ENCODE assay signal across 22 cellular contexts in the genomic region with DNA sequence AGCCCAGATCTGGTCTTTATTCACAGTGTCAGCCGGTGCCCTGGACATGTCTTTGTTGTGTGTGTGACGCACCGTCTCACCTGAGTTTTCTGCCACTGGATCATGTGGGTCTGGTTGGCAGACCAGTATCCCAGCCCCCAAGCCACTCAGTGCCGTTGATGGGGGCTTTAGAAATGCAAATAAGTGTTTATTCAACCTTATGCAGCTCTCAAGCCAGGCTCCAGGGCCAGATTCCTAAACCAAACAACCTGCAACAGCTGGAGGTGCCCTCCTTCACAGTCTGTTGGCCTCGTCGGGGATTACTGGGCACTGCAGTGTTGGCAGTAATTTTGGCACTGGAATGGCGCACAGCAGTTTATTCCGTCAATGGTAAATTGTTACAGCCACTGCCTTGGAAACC. TPM values are rescaled to one million over a fixed set of nuclear protein-coding genes. Genes with fewer than 3 reads are reported as not detected.
DNase-seq lines count a peak whose midpoint lies in the region; ATAC-seq and TF ChIP-seq lines count a peak whose summit lies in the region.
"Had no signal": no experiment of that assay in that cellular context is flagged by ENCODE, and none has a peak within 500 bp of the region (broad histone marks: within the 10 kb centered on the region; RNA-seq: fewer than 3 reads in every experiment).

No MANE protein-coding gene starts in this region.

- H3K4me2 ChIP-seq in H9 (ENCODE audit: insufficient read depth, insufficient read length, low read length): peak overlapping the region; percentile 28

- H3K27ac Mint-ChIP-seq in H9: peak overlapping the region; percentile 96 to 98 (median 98)
- H3K27ac Mint-ChIP-seq in effector memory CD8-positive, alpha-beta T cell: no peak overlapping the region
- H3K27ac Mint-ChIP-seq: activated CD4-positive, alpha-beta T cell treated with anti-CD3 and anti-CD28 coated beads, Interleukin-2, amount 10 ng/mL, durations not matched to agents 7 days and 5 days; CD4-positive, alpha-beta T cell; stimulated activated naive B cell treated with anti-CD40 and anti-IgM and Interleukin-4, amounts not matched to agents 10 μg/mL and 1 μg/mL and 100 μg/mL, for 72 hours; T-cell had no signal

- no peak overlapping the region for H3T11ph ChIP-seq in H9 (ENCODE audit: low read length)

- H3K9me3 Mint-ChIP-seq in H9: no peaks in the 10 kb centered on the region
- no peaks in the 10 kb centered on the region for H3K9me3 Mint-ChIP-seq in effector memory CD8-positive, alpha-beta T cell
- H3K9me3 Mint-ChIP-seq: activated CD4-positive, alpha-beta T cell treated with anti-CD3 and anti-CD28 coated beads, Interleukin-2, amount 10 ng/mL, durations not matched to agents 7 days and 5 days; CD4-positive, alpha-beta T cell; stimulated activated naive B cell treated with anti-CD40 and anti-IgM and Interleukin-4, amounts not matched to agents 10 μg/mL and 1 μg/mL and 100 μg/mL, for 72 hours; T-cell had no signal

- H3K9me3 ChIP-seq in H9 (ENCODE audit: control insufficient read depth, low read depth, low read length): no peaks in the 10 kb centered on the region
- H3K9me3 ChIP-seq: ovary, tibial nerve had no signal

- no peak overlapping the region for H2AFZ ChIP-seq in H9 (ENCODE audit: low read length)

- H2BK20ac ChIP-seq in H9 (ENCODE audit: low read depth, low read length, poor library complexity, severe bottlenecking): no peak overlapping the region

- no peak overlapping the region for H2BK15ac ChIP-seq in H9 (ENCODE audit: low read depth, low read length)

- peaks cover 8% of the 10 kb centered on the region; the same call in 1 of the 2 replicates for H3K79me2 ChIP-seq in H9 (ENCODE audit: insufficient read depth, low read length)

- no peak overlapping the region for H3K9ac ChIP-seq in H9 (ENCODE audit: extremely low read depth, insufficient read length, low read length)

- H3K27ac ChIP-seq in H9 (ENCODE audit: insufficient read length, low read depth, low read length): peak overlapping the region; percentile 88
- peak overlapping the region; percentile 99 for H3K27ac ChIP-seq in angular gyrus (ENCODE audit: low read depth, low read length)
- H3K27ac ChIP-seq: cardiac muscle cell, ovary had no signal

- no peaks in the 10 kb centered on the region for H3K79me1 ChIP-seq in H9 (ENCODE audit: insufficient read depth, low read depth, low read length, poor library complexity, severe bottlenecking)

- peak overlapping the region; percentile 45 to 69; a peak in 4 of 5 replicates for H3K4me3 Mint-ChIP-seq in H9
- no peak overlapping the region for H3K4me3 Mint-ChIP-seq in effector memory CD8-positive, alpha-beta T cell
- H3K4me3 Mint-ChIP-seq: activated CD4-positive, alpha-beta T cell treated with anti-CD3 and anti-CD28 coated beads, Interleukin-2, amount 10 ng/mL, durations not matched to agents 7 days and 5 days; CD4-positive, alpha-beta T cell; stimulated activated naive B cell treated with anti-CD40 and anti-IgM and Interleukin-4, amounts not matched to agents 10 μg/mL and 1 μg/mL and 100 μg/mL, for 72 hours; T-cell had no signal

- no peaks in the 10 kb centered on the region for H3K27me3 ChIP-seq in H9 (ENCODE audit: insufficient read depth, low read length)
- H3K27me3 ChIP-seq: cardiac muscle cell, ovary, tibial nerve had no signal

- H2AK5ac ChIP-seq in H9 (ENCODE audit: insufficient read length, low read length): no peak overlapping the region

- ATAC-seq in effector memory CD8-positive, alpha-beta T cell (replicated peaks): no peak
- ATAC-seq in HG03108 (IDR thresholded peaks at IDR 0.05; ENCODE audit: unreplicated experiment): no peak
- ATAC-seq: sciatic nerve, T-cell had no signal

- H2BK12ac ChIP-seq in H9 (ENCODE audit: insufficient read length, low read depth, low read length): no peak overlapping the region

- H3K23me2 ChIP-seq in H9 (ENCODE audit: insufficient read length, low read depth, low read length, poor library complexity, severe bottlenecking): no peaks in the 10 kb centered on the region

- H3K36me3 Mint-ChIP-seq in H9 (ENCODE audit: insufficient read depth in 1 of 3, low read depth in 3 of 3): peaks cover 16 to 23% (median 22%) of the 10 kb centered on the region in 3 experiments; a peak in 6 of 7 replicates
- H3K36me3 Mint-ChIP-seq in effector memory CD8-positive, alpha-beta T cell (ENCODE audit: insufficient read depth): no peaks in the 10 kb centered on the region
- H3K36me3 Mint-ChIP-seq: stimulated activated naive B cell treated with anti-CD40 and anti-IgM and Interleukin-4, amounts not matched to agents 10 μg/mL and 1 μg/mL and 100 μg/mL, for 72 hours; T-cell had no signal

- no peaks in the 10 kb centered on the region for H3K27me3 Mint-ChIP-seq in H9 (ENCODE audit: low read depth)
- peaks cover 20 to 28% of the 10 kb centered on the region in 2 donors for H3K27me3 Mint-ChIP-seq in effector memory CD8-positive, alpha-beta T cell

- no peak overlapping the region for H3K56ac ChIP-seq in H9 (ENCODE audit: insufficient read length, low read depth, low read length)

- H3K4me1 ChIP-seq in H9 (ENCODE audit: insufficient read depth, low read length): peaks cover 40% of the 10 kb centered on the region; the same call in 1 of the 2 replicates

- H2BK5ac ChIP-seq in H9 (ENCODE audit: insufficient read length, low read length): no peak overlapping the region

- WGBS in H9 (ENCODE audit: extremely low coverage, insufficient read length, low lambda C conversion rate): no CpG with 5 or more reads among the region's 8 CpGs

- H4K5ac ChIP-seq in H9 (ENCODE audit: insufficient read length, low read depth, low read length): no peak overlapping the region

- H2BK120ac ChIP-seq in H9 (ENCODE audit: low read depth, low read length, poor library complexity, severe bottlenecking): no peak overlapping the region

- peak overlapping the region; percentile 1 for H3K18ac ChIP-seq in H9 (ENCODE audit: insufficient read length, low read depth, low read length)

- no peak for TF ChIP-seq CTCF in H9 (conservative IDR thresholded peaks at IDR 0.05)

- peaks cover 60 to 77% of the 10 kb centered on the region in 2 experiments for H3K4me1 Mint-ChIP-seq in H9
- H3K4me1 Mint-ChIP-seq in effector memory CD8-positive, alpha-beta T cell (ENCODE audit: low read depth in 2 of 2): no peaks in the 10 kb centered on the region
- H3K4me1 Mint-ChIP-seq: activated CD4-positive, alpha-beta T cell treated with anti-CD3 and anti-CD28 coated beads, Interleukin-2, amount 10 ng/mL, durations not matched to agents 7 days and 5 days; stimulated activated naive B cell treated with anti-CD40 and anti-IgM and Interleukin-4, amounts not matched to agents 10 μg/mL and 1 μg/mL and 100 μg/mL, for 72 hours; T-cell had no signal

- DNase-seq in Ammon's horn (ENCODE audit: low spot score): peak; percentile 52
- DNase-seq in H9: peak; percentile 96
- DNase-seq in iPS-NIHi7 (ENCODE audit: extremely low spot score): peak; percentile 68
- DNase-seq in AG20443 (ENCODE audit: low spot score): no peak
- DNase-seq in effector memory CD8-positive, alpha-beta T cell: no peak
- DNase-seq in NOMO-1 treated with DMSO at 0.1 percent for 48 hours (lab: John Stamatoyannopoulos, UW; ENCODE audit: unreplicated experiment): no peak
- DNase-seq: activated CD4-positive, alpha-beta T cell treated with anti-CD3 and anti-CD28 coated beads, Interleukin-2, amount 10 ng/mL, durations not matched to agents 7 days and 5 days; activated gamma-delta T cell; CD4-positive, alpha-beta T cell; DND-41; effector CD8-positive, alpha-beta T cell; NCI-H1105; NCI-H2107; ovary; stimulated activated naive B cell treated with anti-CD40 and anti-IgM and Interleukin-4, amounts not matched to agents 10 μg/mL and 1 μg/mL and 100 μg/mL, for 72 hours; T-cell had no signal

- no peak overlapping the region; the same call in 1 of the 2 replicates for H3K14ac ChIP-seq in H9 (ENCODE audit: insufficient read depth, low read length)

- H3K23ac ChIP-seq in H9 (ENCODE audit: insufficient read length, low read depth, low read length): no peak overlapping the region

- peaks cover 2% of the 10 kb centered on the region for H4K20me1 ChIP-seq in H9 (ENCODE audit: control insufficient read depth, insufficient read depth, insufficient read length)

- no peak overlapping the region for H4K8ac ChIP-seq in H9 (replicated peaks; ENCODE audit: insufficient read length, low read depth, low read length)

- H4K91ac ChIP-seq in H9 (ENCODE audit: insufficient read length, low read depth, low read length): no peak overlapping the region

- no peak overlapping the region for H3K4ac ChIP-seq in H9 (ENCODE audit: low read depth, low read length)

RNA-seq across cellular contexts. Expression of a gene that starts 21.6 kb away (rescaled TPM):
- 40.1 and 41.9 TPM in 2 replicates for total RNA-seq in H9 (2021)
- total RNA-seq: activated CD4-positive, alpha-beta T cell treated with anti-CD3 and anti-CD28 coated beads, Interleukin-2, amount 10 ng/mL, durations not matched to agents 7 days and 5 days; CD4-positive, alpha-beta T cell; LHCN-M2 had no signal

Comparison
In these comparisons a context has a peak if more than half of its experiments do, and no peak if none do; other contexts are left out.
1. DNase-seq: peak in Ammon's horn (single experiment), H9 (single experiment) and iPS-NIHi7 (single experiment); none in AG20443 (single experiment), effector memory CD8-positive, alpha-beta T cell (0 of 3) and NOMO-1 treated with DMSO at 0.1 percent for 48 hours (single experiment).
2. H3K27ac Mint-ChIP-seq: peak in H9 (3 of 3); none in effector memory CD8-positive, alpha-beta T cell (0 of 2).
3. H3K4me3 Mint-ChIP-seq: peak in H9 (2 of 2); none in effector memory CD8-positive, alpha-beta T cell (0 of 2).